11 cellular contexts compared by ENCODE assay signal in the genomic region with DNA sequence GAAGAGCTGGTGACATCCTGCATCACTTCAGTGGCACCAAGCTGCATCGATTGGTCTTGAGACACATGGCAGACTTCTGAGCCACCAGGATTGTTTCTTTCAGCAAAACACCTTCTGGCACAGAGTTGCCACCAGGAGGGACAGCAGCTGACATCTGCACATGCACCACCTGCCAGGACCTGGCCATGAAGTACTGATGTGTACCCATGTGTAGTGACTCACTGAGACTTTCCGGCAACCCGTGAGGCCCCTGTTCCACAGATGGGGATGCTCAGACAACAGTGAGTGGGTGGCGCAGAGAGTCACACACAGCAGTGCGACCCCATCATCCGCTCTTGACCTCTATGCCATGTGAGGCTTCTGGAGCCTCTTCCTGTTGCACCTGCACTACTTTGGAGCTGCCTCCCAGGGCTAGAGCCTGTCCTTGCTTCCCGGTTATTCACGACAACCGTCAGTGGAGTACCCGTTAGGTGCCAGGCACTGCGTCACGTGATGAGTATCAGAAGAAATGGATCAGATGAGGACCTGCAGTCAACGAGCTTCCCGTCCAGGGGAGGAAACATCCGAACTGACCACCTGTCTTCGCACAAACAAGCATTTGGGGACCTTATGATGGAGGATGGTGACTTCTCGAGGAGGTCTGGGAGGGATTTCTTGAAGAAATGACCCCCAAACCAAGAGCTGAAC.
"Had no signal": no experiment of that assay in that cellular context is flagged by ENCODE, and none has a peak within 500 bp of the region (broad histone marks: within the 10 kb centered on the region; RNA-seq: fewer than 3 reads in every experiment).

No MANE protein-coding gene starts in this region.

- H3K4me3 ChIP-seq: lung, prostate gland, right atrium auricular region, stomach, vagina had no signal

- H3K9me3 ChIP-seq: prostate gland, right atrium auricular region, vagina had no signal

- H3K27me3 ChIP-seq: right atrium auricular region, vagina had no signal

- H3K27ac ChIP-seq: prostate gland, right atrium auricular region, stomach, vagina, WERI-Rb-1 had no signal

- H3K36me3 ChIP-seq: prostate gland, right atrium auricular region, stomach, vagina, WERI-Rb-1 had no signal

- H3K4me1 ChIP-seq: prostate gland, right atrium auricular region, stomach, vagina had no signal

- DNase-seq: activated CD4-positive, alpha-beta T cell treated with anti-CD3 and anti-CD28 coated beads, Interleukin-2, amount 50 U/mL, for 4 hours; amygdala; effector memory CD8-positive, alpha-beta T cell; left cardiac atrium; stomach; trophoblast cell; WERI-Rb-1 had no signal

- ATAC-seq: effector memory CD8-positive, alpha-beta T cell; left cardiac atrium had no signal
